Comparison of ENCODE assay signal across 23 cellular contexts in genomic region chr6:135066806-135067205, GRCh38. TPM values are rescaled to one million over a fixed set of nuclear protein-coding genes. Genes with fewer than 3 reads are reported as not detected.
DNase-seq lines count a peak whose midpoint lies in the region; TF ChIP-seq lines count a peak whose summit lies in the region.
"Had no signal": no experiment of that assay in that cellular context is flagged by ENCODE, and none has a peak within 500 bp of the region (broad histone marks: within the 10 kb centered on the region; RNA-seq: fewer than 3 reads in every experiment).

No MANE protein-coding gene starts in this region.

- H3K4me3 ChIP-seq in HL-60 (replicated peaks; ENCODE audit: insufficient read depth, low read length) (no peak overlapping the region), neutrophil (ENCODE audit: low read depth in 1 of 2, low read length in 1 of 2) (peak overlapping the region in 1 of 2 experiments; percentile 28)
- H3K4me3 ChIP-seq: dorsolateral prefrontal cortex, lung, psoas muscle, thoracic aorta had no signal

- peak overlapping the region; percentile 56 for H3K27ac ChIP-seq in HL-60 (replicated peaks)
- peak overlapping the region; percentile 84 for H3K27ac ChIP-seq in neutrophil
- H3K27ac ChIP-seq: dorsolateral prefrontal cortex, psoas muscle, thoracic aorta, WERI-Rb-1 had no signal

- no peaks in the 10 kb centered on the region for H3K9me3 ChIP-seq in neutrophil
- H3K9me3 ChIP-seq: psoas muscle, thoracic aorta had no signal

- TF ChIP-seq CTCF in HL-60 (IDR thresholded peaks at IDR 0.05; ENCODE audit: insufficient read depth, low read length) (no peak), neutrophil (IDR thresholded peaks at IDR 0.05) (no peak)

- no peaks in the 10 kb centered on the region for H3K27me3 ChIP-seq in HL-60 (ENCODE audit: insufficient read depth, poor library complexity, severe bottlenecking)
- H3K27me3 ChIP-seq in neutrophil: no peaks in the 10 kb centered on the region

- H3K4me1 ChIP-seq in neutrophil (ENCODE audit: control insufficient read depth in 1 of 2, insufficient read depth in 1 of 2, low read depth in 1 of 2, low read length in 1 of 2): peaks cover 20 to 30% of the 10 kb centered on the region in 2 experiments
- H3K4me1 ChIP-seq: psoas muscle had no signal

- no peaks in the 10 kb centered on the region for H3K36me3 Mint-ChIP-seq in activated naive CD4-positive, alpha-beta T cell treated with anti-CD3 and anti-CD28 coated beads for 36 hours (ENCODE audit: low read depth)
- no peaks in the 10 kb centered on the region for H3K36me3 Mint-ChIP-seq in activated naive CD4-positive, alpha-beta T cell treated with anti-CD3 and anti-CD28 coated beads, Interleukin-2, amount 50 U/mL, for 24 hours
- H3K36me3 Mint-ChIP-seq: stimulated activated naive B cell treated with anti-CD40 and anti-IgM and Interleukin-4, amounts not matched to agents 10 μg/mL and 1 μg/mL and 100 μg/mL, for 72 hours had no signal

- no peak overlapping the region for H3K27ac Mint-ChIP-seq in activated naive CD4-positive, alpha-beta T cell treated with anti-CD3 and anti-CD28 coated beads for 36 hours
- H3K27ac Mint-ChIP-seq in activated naive CD4-positive, alpha-beta T cell treated with anti-CD3 and anti-CD28 coated beads, Interleukin-2, amount 50 U/mL, for 24 hours: peak overlapping the region; percentile 14
- H3K27ac Mint-ChIP-seq: activated T-cell treated with anti-CD3 and anti-CD28 coated beads, Interleukin-2, amount 50 U/mL, for 72 hours; CD4-positive, CD25-positive, alpha-beta regulatory T cell; IgD-negative memory B cell; stimulated activated naive B cell treated with anti-CD40 and anti-IgM and Interleukin-4, amounts not matched to agents 10 μg/mL and 1 μg/mL and 100 μg/mL, for 72 hours; T-helper 2 cell treated with Interferon-gamma antibody and Interleukin-4, amounts not matched to agents 5 μg/mL and 100 μg/mL, for 36 hours had no signal

- CTCF ChIA-PET in activated naive CD4-positive, alpha-beta T cell treated with anti-CD3 and anti-CD28 coated beads for 36 hours (lab: Charles Lee): no interaction called here

- peaks cover 17% of the 10 kb centered on the region for H3K4me1 Mint-ChIP-seq in activated naive CD4-positive, alpha-beta T cell treated with anti-CD3 and anti-CD28 coated beads for 36 hours (ENCODE audit: low read depth)
- peaks cover 17% of the 10 kb centered on the region for H3K4me1 Mint-ChIP-seq in activated naive CD4-positive, alpha-beta T cell treated with anti-CD3 and anti-CD28 coated beads, Interleukin-2, amount 50 U/mL, for 24 hours

- H3K27me3 Mint-ChIP-seq in activated naive CD4-positive, alpha-beta T cell treated with anti-CD3 and anti-CD28 coated beads for 36 hours (ENCODE audit: low read depth): no peaks in the 10 kb centered on the region
- H3K27me3 Mint-ChIP-seq in activated naive CD4-positive, alpha-beta T cell treated with anti-CD3 and anti-CD28 coated beads, Interleukin-2, amount 50 U/mL, for 24 hours: no peaks in the 10 kb centered on the region
- H3K27me3 Mint-ChIP-seq: CD4-positive, CD25-positive, alpha-beta regulatory T cell; IgD-negative memory B cell; stimulated activated naive B cell treated with anti-CD40 and anti-IgM and Interleukin-4, amounts not matched to agents 10 μg/mL and 1 μg/mL and 100 μg/mL, for 72 hours had no signal

- H3K36me3 ChIP-seq in neutrophil: no peaks in the 10 kb centered on the region
- H3K36me3 ChIP-seq: thoracic aorta, WERI-Rb-1 had no signal

- intact Hi-C loops in activated naive CD4-positive, alpha-beta T cell treated with anti-CD3 and anti-CD28 coated beads for 36 hours (cut with micrococcal nuclease): loop anchor here (2.0 kb wide), 1 partner anchor 18 kb away; no protein-coding TSS in a partner anchor

- no peak overlapping the region for H3K4me3 Mint-ChIP-seq in activated naive CD4-positive, alpha-beta T cell treated with anti-CD3 and anti-CD28 coated beads for 36 hours
- H3K4me3 Mint-ChIP-seq in activated naive CD4-positive, alpha-beta T cell treated with anti-CD3 and anti-CD28 coated beads, Interleukin-2, amount 50 U/mL, for 24 hours: no peak overlapping the region
- H3K4me3 Mint-ChIP-seq: activated T-cell treated with anti-CD3 and anti-CD28 coated beads, Interleukin-2, amount 50 U/mL, for 72 hours; CD4-positive, CD25-positive, alpha-beta regulatory T cell; IgD-negative memory B cell; stimulated activated naive B cell treated with anti-CD40 and anti-IgM and Interleukin-4, amounts not matched to agents 10 μg/mL and 1 μg/mL and 100 μg/mL, for 72 hours; T-helper 2 cell treated with Interferon-gamma antibody and Interleukin-4, amounts not matched to agents 5 μg/mL and 100 μg/mL, for 36 hours had no signal

- peaks cover 2% of the 10 kb centered on the region for H3K9me3 Mint-ChIP-seq in activated naive CD4-positive, alpha-beta T cell treated with anti-CD3 and anti-CD28 coated beads for 36 hours
- H3K9me3 Mint-ChIP-seq in activated naive CD4-positive, alpha-beta T cell treated with anti-CD3 and anti-CD28 coated beads, Interleukin-2, amount 50 U/mL, for 24 hours: no peaks in the 10 kb centered on the region
- H3K9me3 Mint-ChIP-seq: CD4-positive, CD25-positive, alpha-beta regulatory T cell; IgD-negative memory B cell; T-helper 2 cell treated with Interferon-gamma antibody and Interleukin-4, amounts not matched to agents 5 μg/mL and 100 μg/mL, for 36 hours had no signal

- DNase-seq in activated naive CD4-positive, alpha-beta T cell treated with anti-CD3 and anti-CD28 coated beads for 36 hours: peak; percentile 51
- no peak for DNase-seq in activated naive CD4-positive, alpha-beta T cell (lab: John Stamatoyannopoulos, UW)
- DNase-seq in HL-60 (ENCODE audit: low read depth in 1 of 2, low spot score in 1 of 2) (peak in 1 of 2 experiments; percentile 54), hypothalamus (lab: John Stamatoyannopoulos, UW) (no peak)
- no peak for DNase-seq in stimulated activated CD8-positive, alpha-beta memory T cell treated with anti-CD3 and anti-CD28 coated beads, Interleukin-4, amount 100 ng/mL, for 48 hours
- DNase-seq: activated T-cell treated with anti-CD3 and anti-CD28 coated beads, Interleukin-2, amount 50 U/mL, for 72 hours; CD4-positive, CD25-positive, alpha-beta regulatory T cell; cerebellar nuclear complex; dorsolateral prefrontal cortex; NCI-H1417; NCI-H2081 treated with DMSO at 0.1 percent for 48 hours; NCI-H446; NCI-H82; nucleus accumbens; psoas muscle; stimulated activated naive B cell treated with anti-CD40 and anti-IgM and Interleukin-4, amounts not matched to agents 10 μg/mL and 1 μg/mL and 100 μg/mL, for 72 hours; WERI-Rb-1 had no signal

RNA-seq across cellular contexts. Expression of gene HBS1L, which starts 12.2 kb away (rescaled TPM):
- 100 to 1,000 TPM; 150 to 153 TPM for total RNA-seq in activated naive CD4-positive, alpha-beta T cell treated with anti-CD3 and anti-CD28 coated beads for 36 hours
